ENCODE assay signal across 20 cellular contexts in genomic region chr2:235143789-235144188, GRCh38.
A peak's percentile ranks its signal among the peaks of the same experiment; 100 is the strongest.
DNase-seq lines count a peak whose midpoint lies in the region; ATAC-seq and TF ChIP-seq lines count a peak whose summit lies in the region.
"Had no signal": no experiment of that assay in that cellular context is flagged by ENCODE, and none has a peak within 500 bp of the region (broad histone marks: within the 10 kb centered on the region; RNA-seq: fewer than 3 reads in every experiment).

No MANE protein-coding gene starts in this region.

- TF ChIP-seq POLR2A in vagina (IDR thresholded peaks at IDR 0.05), result no peak

- H3K9me3 Mint-ChIP-seq in activated CD8-positive, alpha-beta memory T cell treated with anti-CD3 and anti-CD28 coated beads, Interleukin-2, amount 10 ng/mL, durations not matched to agents 7 days and 5 days (ENCODE audit: low read depth), result no peaks in the 10 kb centered on the region
- no peaks in the 10 kb centered on the region for H3K9me3 Mint-ChIP-seq in osteocyte (ENCODE audit: unreplicated experiment)
- H3K9me3 Mint-ChIP-seq: CD4-positive, CD25-positive, alpha-beta regulatory T cell; CD8-positive, alpha-beta T cell; HFFc6 had no signal

- peak; percentile 21 for DNase-seq in activated CD8-positive, alpha-beta memory T cell treated with anti-CD3 and anti-CD28 coated beads for 24 hours
- no peak for DNase-seq in activated CD8-positive, alpha-beta memory T cell treated with anti-CD3 and anti-CD28 coated beads, Interleukin-2, amount 10 ng/mL, durations not matched to agents 7 days and 5 days
- peak; percentile 30 for DNase-seq in mesenteric fat pad (ENCODE audit: low spot score)
- DNase-seq in osteocyte (ENCODE audit: extremely low spot score, unreplicated experiment), result peak; percentile 54
- DNase-seq in vagina (ENCODE audit: extremely low spot score in 2 of 2), result peak; percentile 7 to 42
- DNase-seq in NCI-H82 (lab: John Stamatoyannopoulos, UW), result no peak
- DNase-seq in H7, result no peak
- DNase-seq: Caco-2; CD4-positive, CD25-positive, alpha-beta regulatory T cell; CD8-positive, alpha-beta T cell; DMS153; DND-41; GM23248; HFFc6 had no signal

- H3K27me3 ChIP-seq in vagina (no peaks in the 10 kb centered on the region), H7 (ENCODE audit: control insufficient read depth, insufficient read depth, low read length) (no peaks in the 10 kb centered on the region)
- H3K27me3 ChIP-seq: BLaER1 had no signal

- H3K9me3 ChIP-seq in vagina, result no peaks in the 10 kb centered on the region
- H3K9me3 ChIP-seq: BLaER1, Caco-2, HAP-1 had no signal

- no peak overlapping the region for H3K4me3 Mint-ChIP-seq in activated CD8-positive, alpha-beta memory T cell treated with anti-CD3 and anti-CD28 coated beads, Interleukin-2, amount 10 ng/mL, durations not matched to agents 7 days and 5 days
- no peak overlapping the region for H3K4me3 Mint-ChIP-seq in osteocyte (ENCODE audit: unreplicated experiment)
- H3K4me3 Mint-ChIP-seq: B cell; CD4-positive, CD25-positive, alpha-beta regulatory T cell; CD8-positive, alpha-beta T cell; HFFc6 had no signal

- H3K4me3 ChIP-seq in vagina, result no peak overlapping the region
- no peak overlapping the region for H3K4me3 ChIP-seq in H7 (ENCODE audit: insufficient read depth, low read depth, low read length)
- H3K4me3 ChIP-seq: BLaER1, GM23248, HAP-1 had no signal

- H3K27me3 Mint-ChIP-seq in activated CD8-positive, alpha-beta memory T cell treated with anti-CD3 and anti-CD28 coated beads, Interleukin-2, amount 10 ng/mL, durations not matched to agents 7 days and 5 days, result peaks cover 3% of the 10 kb centered on the region
- peaks cover 18% of the 10 kb centered on the region for H3K27me3 Mint-ChIP-seq in osteocyte (ENCODE audit: unreplicated experiment)

- no peaks in the 10 kb centered on the region for H3K4me1 ChIP-seq in vagina
- H3K4me1 ChIP-seq: BLaER1, HAP-1 had no signal

- H3K27ac ChIP-seq in vagina, result no peak overlapping the region
- H3K27ac ChIP-seq: 22Rv1, BLaER1, C4-2B, GM23248 had no signal

- no peak for ATAC-seq in activated CD8-positive, alpha-beta memory T cell treated with anti-CD3 and anti-CD28 coated beads, Interleukin-2, amount 10 ng/mL, durations not matched to agents 7 days and 5 days
- no peak for ATAC-seq in GM19452 (IDR thresholded peaks at IDR 0.05; ENCODE audit: unreplicated experiment)
- ATAC-seq: CD8-positive, alpha-beta T cell had no signal

- intact Hi-C loops in vagina (cut with DNase I), result no loop called here

- no peaks in the 10 kb centered on the region for H3K4me1 Mint-ChIP-seq in activated CD8-positive, alpha-beta memory T cell treated with anti-CD3 and anti-CD28 coated beads, Interleukin-2, amount 10 ng/mL, durations not matched to agents 7 days and 5 days
- no peaks in the 10 kb centered on the region for H3K4me1 Mint-ChIP-seq in osteocyte (ENCODE audit: unreplicated experiment)
- H3K4me1 Mint-ChIP-seq: B cell; CD4-positive, CD25-positive, alpha-beta regulatory T cell had no signal

- CTCF ChIA-PET in activated CD8-positive, alpha-beta memory T cell treated with anti-CD3 and anti-CD28 coated beads, Interleukin-2, amount 10 ng/mL, durations not matched to agents 7 days and 5 days (lab: Charles Lee), result no interaction called here

- no peak overlapping the region for H3K27ac Mint-ChIP-seq in activated CD8-positive, alpha-beta memory T cell treated with anti-CD3 and anti-CD28 coated beads, Interleukin-2, amount 10 ng/mL, durations not matched to agents 7 days and 5 days
- no peak overlapping the region for H3K27ac Mint-ChIP-seq in osteocyte (ENCODE audit: unreplicated experiment)
- H3K27ac Mint-ChIP-seq: B cell; CD4-positive, CD25-positive, alpha-beta regulatory T cell; CD8-positive, alpha-beta T cell; HFFc6 had no signal

- H3K36me3 ChIP-seq in vagina (no peaks in the 10 kb centered on the region), H7 (replicated peaks; ENCODE audit: control insufficient read depth, insufficient read depth, low read length) (no peaks in the 10 kb centered on the region)
- H3K36me3 ChIP-seq: BLaER1, HAP-1 had no signal

- TF ChIP-seq CTCF in osteocyte (IDR thresholded peaks at IDR 0.05) (no peak), vagina (IDR thresholded peaks at IDR 0.05) (no peak)

- no peaks in the 10 kb centered on the region for H3K36me3 Mint-ChIP-seq in activated CD8-positive, alpha-beta memory T cell treated with anti-CD3 and anti-CD28 coated beads, Interleukin-2, amount 10 ng/mL, durations not matched to agents 7 days and 5 days
- no peaks in the 10 kb centered on the region for H3K36me3 Mint-ChIP-seq in osteocyte (ENCODE audit: unreplicated experiment)
- H3K36me3 Mint-ChIP-seq: CD4-positive, CD25-positive, alpha-beta regulatory T cell; CD8-positive, alpha-beta T cell had no signal

Comparison
In these comparisons a context has a peak if more than half of its experiments do, and no peak if none do; other contexts are left out.
1. DNase-seq: peak in activated CD8-positive, alpha-beta memory T cell treated with anti-CD3 and anti-CD28 coated beads for 24 hours (single experiment), mesenteric fat pad (single experiment), osteocyte (single experiment) and vagina (2 of 2); none in activated CD8-positive, alpha-beta memory T cell treated with anti-CD3 and anti-CD28 coated beads, Interleukin-2, amount 10 ng/mL, durations not matched to agents 7 days and 5 days (single experiment), NCI-H82 (single experiment) and H7 (single experiment).